In the genomic region with DNA sequence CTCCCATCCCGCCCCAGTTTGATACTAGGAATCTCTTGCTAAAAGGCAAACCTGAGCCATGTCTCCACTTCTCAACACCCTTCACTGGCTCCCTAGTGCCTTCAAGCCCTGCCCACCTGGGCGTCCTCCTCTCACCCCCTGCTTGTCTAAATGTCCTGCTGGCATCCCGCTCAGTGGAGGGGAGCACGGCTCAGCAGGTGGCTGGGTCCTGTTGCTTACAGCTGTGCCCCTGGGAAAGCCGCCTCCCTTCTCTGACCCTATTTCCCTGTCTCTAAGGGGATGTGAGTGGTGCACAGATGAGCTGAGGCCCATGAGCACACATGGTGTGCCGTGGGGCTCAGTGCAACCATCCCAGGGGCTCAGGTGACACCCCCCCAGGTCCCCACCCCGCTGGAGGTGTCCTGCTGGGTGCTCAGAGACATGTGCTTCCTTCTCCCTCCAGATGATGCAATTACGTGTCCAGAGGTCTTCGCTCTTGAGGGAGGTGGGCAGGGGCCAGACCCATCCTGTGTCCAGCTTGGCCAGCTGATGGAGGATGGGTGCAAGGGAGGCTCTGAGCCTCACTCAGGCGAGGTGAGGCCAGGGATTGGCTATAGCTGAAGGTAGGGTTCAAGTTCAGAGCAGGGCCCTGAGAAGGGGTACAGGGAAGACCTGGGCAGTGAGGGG, we compare ENCODE assay signal across 16 cellular contexts. TPM values are rescaled to one million over a fixed set of nuclear protein-coding genes. Genes with fewer than 3 reads are reported as not detected.
DNase-seq lines count a peak whose midpoint lies in the region; ATAC-seq and TF ChIP-seq lines count a peak whose summit lies in the region.
"Had no signal": no experiment of that assay in that cellular context is flagged by ENCODE, and none has a peak within 500 bp of the region (broad histone marks: within the 10 kb centered on the region; RNA-seq: fewer than 3 reads in every experiment).

No MANE protein-coding gene starts in this region.

- no peak overlapping the region for H2BK20ac ChIP-seq in H9 (ENCODE audit: low read depth, low read length, poor library complexity, severe bottlenecking)

- H3K36me3 Mint-ChIP-seq in activated CD8-positive, alpha-beta T cell treated with anti-CD3 and anti-CD28 coated beads, Interleukin-2, amount 10 ng/mL, durations not matched to agents 7 days and 5 days (ENCODE audit: low read depth), result no peaks in the 10 kb centered on the region
- no peaks in the 10 kb centered on the region for H3K36me3 Mint-ChIP-seq in activated CD8-positive, alpha-beta T cell treated with anti-CD3 and anti-CD28 coated beads for 36 hours (ENCODE audit: low read depth)
- H3K36me3 Mint-ChIP-seq in H9 (ENCODE audit: insufficient read depth in 1 of 3, low read depth in 3 of 3), result no peaks in the 10 kb centered on the region; a peak in 1 of 7 replicates
- H3K36me3 Mint-ChIP-seq in effector memory CD8-positive, alpha-beta T cell (ENCODE audit: insufficient read depth), result peaks cover 6% of the 10 kb centered on the region
- H3K36me3 Mint-ChIP-seq in stimulated activated effector memory CD8-positive, alpha-beta T cell treated with anti-CD3 and anti-CD28 coated beads, Interleukin-12 subunit alpha, Interleukin-12 subunit beta, amount 100 ng/mL, for 72 hours, result no peaks in the 10 kb centered on the region
- H3K36me3 Mint-ChIP-seq: CD4-positive, alpha-beta memory T cell had no signal

- H2BK15ac ChIP-seq in H9 (ENCODE audit: low read depth, low read length), result no peak overlapping the region

- no peak for DNase-seq in activated CD8-positive, alpha-beta T cell treated with anti-CD3 and anti-CD28 coated beads, Interleukin-2, amount 10 ng/mL, durations not matched to agents 7 days and 5 days
- DNase-seq in activated CD8-positive, alpha-beta T cell treated with anti-CD3 and anti-CD28 coated beads for 36 hours, result no peak
- no peak for DNase-seq in H9
- no peak for DNase-seq in effector memory CD8-positive, alpha-beta T cell
- no peak for DNase-seq in stimulated activated effector memory CD8-positive, alpha-beta T cell treated with anti-CD3 and anti-CD28 coated beads, Interleukin-12 subunit alpha, Interleukin-12 subunit beta, amount 100 ng/mL, for 72 hours (ENCODE audit: low spot score in 2 of 2)
- DNase-seq in GM03348 (ENCODE audit: low spot score), result no peak
- DNase-seq in NCI-H1436 treated with DMSO at 0.1 percent for 48 hours (lab: John Stamatoyannopoulos, UW), result no peak
- DNase-seq: ACHN; CD4-positive, alpha-beta memory T cell; DMS79; HCEC 1CT had no signal

- peaks cover 20% of the 10 kb centered on the region for H3K4me1 Mint-ChIP-seq in activated CD8-positive, alpha-beta T cell treated with anti-CD3 and anti-CD28 coated beads, Interleukin-2, amount 10 ng/mL, durations not matched to agents 7 days and 5 days (ENCODE audit: low read depth)
- H3K4me1 Mint-ChIP-seq in activated CD8-positive, alpha-beta T cell treated with anti-CD3 and anti-CD28 coated beads for 36 hours (ENCODE audit: low read depth), result peaks cover 8% of the 10 kb centered on the region
- H3K4me1 Mint-ChIP-seq in H9, result peaks cover 2 to 3% of the 10 kb centered on the region in 2 experiments; a peak in 1 of 4 replicates
- H3K4me1 Mint-ChIP-seq in effector memory CD8-positive, alpha-beta T cell (ENCODE audit: low read depth in 2 of 2), result peaks cover 7 to 25% of the 10 kb centered on the region in 2 donors
- peaks cover 17% of the 10 kb centered on the region for H3K4me1 Mint-ChIP-seq in stimulated activated effector memory CD8-positive, alpha-beta T cell treated with anti-CD3 and anti-CD28 coated beads, Interleukin-12 subunit alpha, Interleukin-12 subunit beta, amount 100 ng/mL, for 72 hours

- WGBS in H9 (ENCODE audit: extremely low coverage, insufficient read length, low lambda C conversion rate), result no CpG with 5 or more reads among the region's 10 CpGs

- H3K27me3 ChIP-seq in H9 (ENCODE audit: insufficient read depth, low read length), result no peaks in the 10 kb centered on the region

- peak overlapping the region; percentile 34 for H3K27ac Mint-ChIP-seq in activated CD8-positive, alpha-beta T cell treated with anti-CD3 and anti-CD28 coated beads, Interleukin-2, amount 10 ng/mL, durations not matched to agents 7 days and 5 days
- no peak overlapping the region for H3K27ac Mint-ChIP-seq in activated CD8-positive, alpha-beta T cell treated with anti-CD3 and anti-CD28 coated beads for 36 hours
- peak overlapping the region in 2 of 3 experiments; percentile 39 to 94; a peak in 2 of 7 replicates for H3K27ac Mint-ChIP-seq in H9
- peak overlapping the region; percentile 19 to 84 for H3K27ac Mint-ChIP-seq in effector memory CD8-positive, alpha-beta T cell
- peak overlapping the region; percentile 67 for H3K27ac Mint-ChIP-seq in stimulated activated effector memory CD8-positive, alpha-beta T cell treated with anti-CD3 and anti-CD28 coated beads, Interleukin-12 subunit alpha, Interleukin-12 subunit beta, amount 100 ng/mL, for 72 hours

- no peak overlapping the region for H3K56ac ChIP-seq in H9 (ENCODE audit: insufficient read length, low read depth, low read length)

- no peaks in the 10 kb centered on the region for H3K79me2 ChIP-seq in H9 (ENCODE audit: insufficient read depth, low read length)

- H3K23ac ChIP-seq in H9 (ENCODE audit: insufficient read length, low read depth, low read length), result no peak overlapping the region

- H3K4me3 Mint-ChIP-seq in activated CD8-positive, alpha-beta T cell treated with anti-CD3 and anti-CD28 coated beads, Interleukin-2, amount 10 ng/mL, durations not matched to agents 7 days and 5 days, result no peak overlapping the region
- H3K4me3 Mint-ChIP-seq in activated CD8-positive, alpha-beta T cell treated with anti-CD3 and anti-CD28 coated beads for 36 hours, result no peak overlapping the region
- no peak overlapping the region for H3K4me3 Mint-ChIP-seq in H9
- no peak overlapping the region for H3K4me3 Mint-ChIP-seq in effector memory CD8-positive, alpha-beta T cell
- no peak overlapping the region for H3K4me3 Mint-ChIP-seq in stimulated activated effector memory CD8-positive, alpha-beta T cell treated with anti-CD3 and anti-CD28 coated beads, Interleukin-12 subunit alpha, Interleukin-12 subunit beta, amount 100 ng/mL, for 72 hours
- H3K4me3 Mint-ChIP-seq: CD4-positive, alpha-beta memory T cell had no signal

- no peak overlapping the region for H2BK12ac ChIP-seq in H9 (ENCODE audit: insufficient read length, low read depth, low read length)

- H3K14ac ChIP-seq in H9 (ENCODE audit: insufficient read depth, low read length), result no peak overlapping the region

- no peak overlapping the region for H3K4me2 ChIP-seq in H9 (ENCODE audit: insufficient read depth, insufficient read length, low read length)

- no peak overlapping the region for H2AFZ ChIP-seq in H9 (ENCODE audit: low read length)

- no peak overlapping the region for H3K9ac ChIP-seq in H9 (ENCODE audit: extremely low read depth, insufficient read length, low read length)

- H4K91ac ChIP-seq in H9 (ENCODE audit: insufficient read length, low read depth, low read length), result no peak overlapping the region

- H3K27me3 Mint-ChIP-seq in activated CD8-positive, alpha-beta T cell treated with anti-CD3 and anti-CD28 coated beads, Interleukin-2, amount 10 ng/mL, durations not matched to agents 7 days and 5 days (ENCODE audit: low read depth), result no peaks in the 10 kb centered on the region
- no peaks in the 10 kb centered on the region for H3K27me3 Mint-ChIP-seq in activated CD8-positive, alpha-beta T cell treated with anti-CD3 and anti-CD28 coated beads for 36 hours
- peaks cover 5% of the 10 kb centered on the region; the same call in 1 of the 2 replicates for H3K27me3 Mint-ChIP-seq in H9 (ENCODE audit: low read depth)
- H3K27me3 Mint-ChIP-seq in effector memory CD8-positive, alpha-beta T cell, result no peaks in the 10 kb centered on the region

- H3K23me2 ChIP-seq in H9 (ENCODE audit: insufficient read length, low read depth, low read length, poor library complexity, severe bottlenecking), result no peaks in the 10 kb centered on the region

- no peaks in the 10 kb centered on the region for H3K9me3 Mint-ChIP-seq in activated CD8-positive, alpha-beta T cell treated with anti-CD3 and anti-CD28 coated beads, Interleukin-2, amount 10 ng/mL, durations not matched to agents 7 days and 5 days (ENCODE audit: insufficient read depth)
- no peaks in the 10 kb centered on the region for H3K9me3 Mint-ChIP-seq in activated CD8-positive, alpha-beta T cell treated with anti-CD3 and anti-CD28 coated beads for 36 hours
- no peaks in the 10 kb centered on the region for H3K9me3 Mint-ChIP-seq in H9
- no peaks in the 10 kb centered on the region for H3K9me3 Mint-ChIP-seq in effector memory CD8-positive, alpha-beta T cell
- H3K9me3 Mint-ChIP-seq in stimulated activated effector memory CD8-positive, alpha-beta T cell treated with anti-CD3 and anti-CD28 coated beads, Interleukin-12 subunit alpha, Interleukin-12 subunit beta, amount 100 ng/mL, for 72 hours, result no peaks in the 10 kb centered on the region
- H3K9me3 Mint-ChIP-seq: CD4-positive, alpha-beta memory T cell had no signal

- H3K27ac ChIP-seq in H9 (ENCODE audit: insufficient read length, low read depth, low read length), result no peak overlapping the region
- H3K27ac ChIP-seq: C4-2B had no signal

- no peaks in the 10 kb centered on the region for H3K79me1 ChIP-seq in H9 (ENCODE audit: insufficient read depth, low read depth, low read length, poor library complexity, severe bottlenecking)

- H3K18ac ChIP-seq in H9 (ENCODE audit: insufficient read length, low read depth, low read length), result no peak overlapping the region

- POLR2A ChIA-PET in activated CD8-positive, alpha-beta T cell treated with anti-CD3 and anti-CD28 coated beads, Interleukin-2, amount 10 ng/mL, durations not matched to agents 7 days and 5 days (lab: Charles Lee), result no interaction called here
- POLR2A ChIA-PET in activated CD8-positive, alpha-beta T cell treated with anti-CD3 and anti-CD28 coated beads for 36 hours (lab: Charles Lee), result no interaction called here

- H3K4me1 ChIP-seq in H9 (ENCODE audit: insufficient read depth, low read length), result no peaks in the 10 kb centered on the region

- no peak overlapping the region for H3T11ph ChIP-seq in H9 (ENCODE audit: low read length)

- intact Hi-C loops in activated CD8-positive, alpha-beta T cell treated with anti-CD3 and anti-CD28 coated beads for 36 hours (cut with micrococcal nuclease), result no loop called here

- no peak overlapping the region for H2BK120ac ChIP-seq in H9 (ENCODE audit: low read depth, low read length, poor library complexity, severe bottlenecking)

- H2BK5ac ChIP-seq in H9 (ENCODE audit: insufficient read length, low read length), result no peak overlapping the region

- no peak overlapping the region for H4K5ac ChIP-seq in H9 (ENCODE audit: insufficient read length, low read depth, low read length)

- H3K4ac ChIP-seq in H9 (ENCODE audit: low read depth, low read length), result no peak overlapping the region

- CTCF ChIA-PET in activated CD8-positive, alpha-beta T cell treated with anti-CD3 and anti-CD28 coated beads, Interleukin-2, amount 10 ng/mL, durations not matched to agents 7 days and 5 days (lab: Charles Lee), result interaction anchor here (1.5 kb wide), 1 partner anchor 93 kb away, joined by 5 read pairs; no protein-coding TSS in a partner anchor
- CTCF ChIA-PET in activated CD8-positive, alpha-beta T cell treated with anti-CD3 and anti-CD28 coated beads for 36 hours (lab: Charles Lee), result no interaction called here

- TF ChIP-seq CTCF in activated CD8-positive, alpha-beta T cell treated with anti-CD3 and anti-CD28 coated beads for 36 hours (IDR thresholded peaks at IDR 0.05), result no peak
- TF ChIP-seq CTCF in H9 (conservative IDR thresholded peaks at IDR 0.05), result no peak

- ATAC-seq in activated CD8-positive, alpha-beta T cell treated with anti-CD3 and anti-CD28 coated beads, Interleukin-2, amount 10 ng/mL, durations not matched to agents 7 days and 5 days, result no peak
- ATAC-seq in activated CD8-positive, alpha-beta T cell treated with anti-CD3 and anti-CD28 coated beads for 36 hours, result no peak
- no peak for ATAC-seq in effector memory CD8-positive, alpha-beta T cell (replicated peaks)
- ATAC-seq in stimulated activated effector memory CD8-positive, alpha-beta T cell treated with anti-CD3 and anti-CD28 coated beads, Interleukin-12 subunit alpha, Interleukin-12 subunit beta, amount 100 ng/mL, for 72 hours, result no peak
- ATAC-seq: HepG2 had no signal

- no peaks in the 10 kb centered on the region for H3K9me3 ChIP-seq in H9 (ENCODE audit: control insufficient read depth, low read depth, low read length)

- H4K8ac ChIP-seq in H9 (replicated peaks; ENCODE audit: insufficient read length, low read depth, low read length), result no peak overlapping the region

- H4K20me1 ChIP-seq in H9 (ENCODE audit: control insufficient read depth, insufficient read depth, insufficient read length), result no peaks in the 10 kb centered on the region

- no peak overlapping the region for H2AK5ac ChIP-seq in H9 (ENCODE audit: insufficient read length, low read length)

RNA-seq across cellular contexts. Expression of a gene that starts 24.1 kb away (rescaled TPM):
- 1 to 10 TPM in 1 of 2 experiments, under 1 TPM in 1; 0.90 to 1.6 TPM for total RNA-seq in activated CD8-positive, alpha-beta T cell treated with anti-CD3 and anti-CD28 coated beads, Interleukin-2, amount 10 ng/mL, durations not matched to agents 7 days and 5 days
- total RNA-seq in activated CD8-positive, alpha-beta T cell treated with anti-CD3 and anti-CD28 coated beads for 36 hours, result 1 to 10 TPM; 3.3 to 4.4 TPM
- total RNA-seq in H9 (2021), result 6.1 and 6.3 TPM in 2 replicates
- total RNA-seq: HepG2 had no signal

RNA-seq across cellular contexts. Expression of a gene that starts 34.0 kb away (rescaled TPM):
- total RNA-seq in activated CD8-positive, alpha-beta T cell treated with anti-CD3 and anti-CD28 coated beads, Interleukin-2, amount 10 ng/mL, durations not matched to agents 7 days and 5 days, result not detected
- not detected for total RNA-seq in activated CD8-positive, alpha-beta T cell treated with anti-CD3 and anti-CD28 coated beads for 36 hours
- not detected in 2 replicates for total RNA-seq in H9 (2021)
- total RNA-seq: A172; CD4-positive, alpha-beta memory T cell; G401; H1; HepG2 had no signal
